Comparison of ENCODE assay signal across 22 cellular contexts in genomic region chr1:209825591-209826433, GRCh38. TPM values are rescaled to one million over a fixed set of nuclear protein-coding genes. Genes with fewer than 3 reads are reported as not detected.
A peak's percentile ranks its signal among the peaks of the same experiment; 100 is the strongest.
DNase-seq lines count a peak whose midpoint lies in the region; ATAC-seq and TF ChIP-seq lines count a peak whose summit lies in the region.
"Had no signal": no experiment of that assay in that cellular context is flagged by ENCODE, and none has a peak within 500 bp of the region (broad histone marks: within the 10 kb centered on the region; RNA-seq: fewer than 3 reads in every experiment).

No MANE protein-coding gene starts in this region.

- H3K36me3 ChIP-seq in suprapubic skin, result peaks cover 3% of the 10 kb centered on the region

- TF ChIP-seq POLR2A in suprapubic skin (IDR thresholded peaks at IDR 0.05), result no peak

- DNase-seq in DMS53 (lab: John Stamatoyannopoulos, UW) (peak; percentile 40), DMS53 treated with DMSO at 0.1 percent for 48 hours (lab: John Stamatoyannopoulos, UW; ENCODE audit: unreplicated experiment) (no peak), left colon (peak; percentile 38 to 46), suprapubic skin (ENCODE audit: low spot score in 2 of 2) (no peak)
- DNase-seq in activated CD4-positive, CD25-positive, alpha-beta regulatory T cell treated with anti-CD3 and anti-CD28 coated beads, Interleukin-2, amount 50 U/mL, for 72 hours, result no peak
- DNase-seq: activated CD8-positive, alpha-beta T cell treated with anti-CD3 and anti-CD28 coated beads, Interleukin-2, amount 10 ng/mL, durations not matched to agents 7 days and 5 days; activated T-cell treated with anti-CD3 and anti-CD28 coated beads, Interleukin-2, amount 50 U/mL, for 72 hours; DMS79 treated with DMSO at 0.1 percent for 48 hours; effector memory CD8-positive, alpha-beta T cell; foreskin fibroblast; left lung; NCI-H1092 treated with DMSO at 0.1 percent for 48 hours; posterior cingulate gyrus; thyroid gland had no signal

- ATAC-seq in left colon (peak; percentile 41), HG03159 (IDR thresholded peaks at IDR 0.05; ENCODE audit: unreplicated experiment) (no peak), GM19467 (IDR thresholded peaks at IDR 0.05; ENCODE audit: unreplicated experiment) (no peak)
- ATAC-seq: activated CD8-positive, alpha-beta T cell treated with anti-CD3 and anti-CD28 coated beads, Interleukin-2, amount 10 ng/mL, durations not matched to agents 7 days and 5 days; activated T-cell treated with anti-CD3 and anti-CD28 coated beads, Interleukin-2, amount 50 U/mL, for 72 hours; effector memory CD8-positive, alpha-beta T cell; left lung had no signal

- peak overlapping the region in 2 of 5 experiments; percentile 78 to 89 for H3K27ac Mint-ChIP-seq in brain

- TF ChIP-seq CTCF in brain (conservative IDR thresholded peaks at IDR 0.05) (no peak), suprapubic skin (IDR thresholded peaks at IDR 0.05) (no peak)

- H3K27me3 Mint-ChIP-seq in brain, result peaks cover 18% of the 10 kb centered on the region

- WGBS in suprapubic skin, result 47% methylated on average over 11 of the region's 11 CpGs

- H3K4me1 ChIP-seq in suprapubic skin, result peaks cover 57% of the 10 kb centered on the region

- H3K9me3 Mint-ChIP-seq in brain, result peaks cover 0 to 5% (median 0%) of the 10 kb centered on the region in 5 experiments
- H3K9me3 Mint-ChIP-seq: activated T-cell treated with anti-CD3 and anti-CD28 coated beads, Interleukin-2, amount 50 U/mL, for 72 hours; effector memory CD8-positive, alpha-beta T cell had no signal

- no peaks in the 10 kb centered on the region for H3K27me3 ChIP-seq in suprapubic skin
- H3K27me3 ChIP-seq: BLaER1 treated with 17β-estradiol and CSF1 and Interleukin-3, amounts not matched to agents 10 nM and 100 nM; thyroid gland had no signal

- H3K4me1 Mint-ChIP-seq in brain, result peaks cover 54% of the 10 kb centered on the region

- intact Hi-C loops in left colon (cut with DNase I, micrococcal nuclease), result no loop called here

- H3K36me3 Mint-ChIP-seq in brain, result peaks cover 3% of the 10 kb centered on the region

- no peak for TF ChIP-seq EP300 in suprapubic skin (IDR thresholded peaks at IDR 0.05)

- peak overlapping the region; percentile 10 for H3K27ac ChIP-seq in suprapubic skin
- H3K27ac ChIP-seq: 22Rv1; BLaER1 treated with 17β-estradiol and CSF1 and Interleukin-3, amounts not matched to agents 10 nM and 100 nM; HL-60; KMS-11; left lung; thyroid gland had no signal

- no peak overlapping the region for H3K4me3 ChIP-seq in suprapubic skin
- H3K4me3 ChIP-seq: BLaER1 treated with 17β-estradiol and CSF1 and Interleukin-3, amounts not matched to agents 10 nM and 100 nM; left lung; thyroid gland had no signal

- H3K4me3 Mint-ChIP-seq in brain, result peak overlapping the region in 3 of 5 experiments; percentile 47 to 75 (median 53)

- H3K9me3 ChIP-seq in suprapubic skin, result no peaks in the 10 kb centered on the region
- H3K9me3 ChIP-seq: BLaER1 treated with 17β-estradiol and CSF1 and Interleukin-3, amounts not matched to agents 10 nM and 100 nM; left lung; thyroid gland had no signal

RNA-seq across cellular contexts. Expression of gene UTP25, which starts 2.0 kb away (rescaled TPM):
- polyA plus RNA-seq in brain (ENCODE audit: insufficient read depth, low read depth, low replicate concordance), result 3.1 TPM
- total RNA-seq in left colon (1 to 10 TPM; 4.8 to 6.2 TPM), suprapubic skin (10 to 100 TPM in 3 of 4 donors, 1 to 10 TPM in 1; 9.6 to 17.9 (median 11.6) TPM)

RNA-seq across cellular contexts. Expression of gene IRF6, which starts 19.9 kb away (rescaled TPM):
- 94.7 TPM for polyA plus RNA-seq in brain (ENCODE audit: insufficient read depth, low read depth, low replicate concordance)
- total RNA-seq in left colon, result 100 to 1,000 TPM in 1 of 2 donors, 10 to 100 TPM in 1; 92.8 to 132 TPM
- total RNA-seq in suprapubic skin, result 100 to 1,000 TPM; 195 to 235 (median 227) TPM
- total RNA-seq: H4 had no signal

RNA-seq across cellular contexts. Expression of gene C1orf74, which starts 41.5 kb away (rescaled TPM):
- polyA plus RNA-seq in brain (ENCODE audit: insufficient read depth, low read depth, low replicate concordance), result 4.3 TPM
- total RNA-seq in left colon (1 to 10 TPM; 2.0 to 4.5 TPM), suprapubic skin (10 to 100 TPM; 10.1 to 18.1 (median 15.1) TPM)

Comparison
In these comparisons a context has a peak if more than half of its experiments do, and no peak if none do; other contexts are left out.
1. DNase-seq: peak in DMS53 (single experiment) and left colon (2 of 2); none in DMS53 treated with DMSO at 0.1 percent for 48 hours (single experiment), suprapubic skin (0 of 2) and activated CD4-positive, CD25-positive, alpha-beta regulatory T cell treated with anti-CD3 and anti-CD28 coated beads, Interleukin-2, amount 50 U/mL, for 72 hours (single experiment).